In genomic region chr10:121152033-121152432, GRCh38 we compare ENCODE assay signal across 17 cellular contexts.
A peak's percentile ranks its signal among the peaks of the same experiment; 100 is the strongest.
DNase-seq lines count a peak whose midpoint lies in the region; ATAC-seq, FAIRE-seq and TF ChIP-seq lines count a peak whose summit lies in the region.
"Had no signal": no experiment of that assay in that cellular context is flagged by ENCODE, and none has a peak within 500 bp of the region (broad histone marks: within the 10 kb centered on the region; RNA-seq: fewer than 3 reads in every experiment).

No MANE protein-coding gene starts in this region.

- no peaks in the 10 kb centered on the region for H3K36me3 Mint-ChIP-seq in effector memory CD8-positive, alpha-beta T cell (ENCODE audit: insufficient read depth)
- H3K36me3 Mint-ChIP-seq: CD8-positive, alpha-beta T cell; IgD-negative memory B cell had no signal

- peaks cover 0 to 7% (median 2%) of the 10 kb centered on the region in 4 experiments; a peak in 2 of 7 replicates for H3K4me1 ChIP-seq in H1 (replicated peaks in 1 of 4; ENCODE audit: control insufficient read depth in 3 of 4, insufficient read depth in 4 of 4, low read length in 3 of 4)
- H3K4me1 ChIP-seq in iPS DF 6.9 (ENCODE audit: control insufficient read depth, insufficient read depth, low read length) = no peaks in the 10 kb centered on the region

- POLR2A ChIA-PET in H1 (lab: Charles Lee; ENCODE audit: partially characterized antibody) = no interaction called here

- H3K36me3 ChIP-seq in H7 (replicated peaks; ENCODE audit: control insufficient read depth, insufficient read depth, low read length) (no peaks in the 10 kb centered on the region), H1 (ENCODE audit: control insufficient read depth in 2 of 4, insufficient read depth in 4 of 4, low read length in 3 of 4) (no peaks in the 10 kb centered on the region; a peak in 1 of 8 replicates), iPS DF 6.9 (ENCODE audit: control insufficient read depth, insufficient read depth, low read length) (no peaks in the 10 kb centered on the region)
- H3K36me3 ChIP-seq: BLaER1 treated with 17β-estradiol and CSF1 and Interleukin-3, amounts not matched to agents 10 nM and 100 nM had no signal

- TF ChIP-seq EP300 in H1 (IDR thresholded peaks at IDR 0.05; ENCODE audit: borderline replicate concordance in 1 of 2, low read depth in 2 of 2, low read length in 2 of 2) = no peak

- no peak overlapping the region for H2AFZ ChIP-seq in H1 (ENCODE audit: low read length)

- H3K27ac Mint-ChIP-seq in effector memory CD8-positive, alpha-beta T cell = no peak overlapping the region
- H3K27ac Mint-ChIP-seq: B cell; CD8-positive, alpha-beta T cell; IgD-negative memory B cell had no signal

- peak; percentile 74 for FAIRE-seq in H1 (lab: Jason Lieb, UNC)
- no peak for FAIRE-seq in GM12891 (lab: Jason Lieb, UNC)
- FAIRE-seq: GM12878, GM19239, H54, HepG2, HTR-8/SVneo had no signal

- no peak overlapping the region for H3K9ac ChIP-seq in H1 (replicated peaks in 1 of 4; ENCODE audit: extremely low read depth in 1 of 4, low read depth in 3 of 4, low read length in 3 of 4)
- H3K9ac ChIP-seq: BLaER1 treated with 17β-estradiol and CSF1 and Interleukin-3, amounts not matched to agents 10 nM and 100 nM had no signal

- H3K79me1 ChIP-seq in H1 (ENCODE audit: low read depth, low read length) = no peaks in the 10 kb centered on the region

- peaks cover 0 to 23% of the 10 kb centered on the region in 2 donors for H3K27me3 Mint-ChIP-seq in effector memory CD8-positive, alpha-beta T cell

- H3K79me2 ChIP-seq in H1 (ENCODE audit: control insufficient read depth in 1 of 2, insufficient read depth in 2 of 2, low read length in 2 of 2) = no peaks in the 10 kb centered on the region

- H2BK20ac ChIP-seq in H1 (ENCODE audit: low read length) = no peak overlapping the region

- TF ChIP-seq POLR2A in H1 (IDR thresholded peaks at IDR 0.05; ENCODE audit: control extremely low read depth in 1 of 2, low read depth in 2 of 2, low read length in 2 of 2) = no peak
- no peak for TF ChIP-seq POLR2A in GM12891 (IDR thresholded peaks at IDR 0.05; ENCODE audit: low read depth, low read length)

- H2BK12ac ChIP-seq in H1 (ENCODE audit: low read depth, low read length) = no peak overlapping the region

- H3K4me1 Mint-ChIP-seq in effector memory CD8-positive, alpha-beta T cell (ENCODE audit: low read depth in 2 of 2) = no peaks in the 10 kb centered on the region
- H3K4me1 Mint-ChIP-seq: B cell, IgD-negative memory B cell had no signal

- no peak overlapping the region for H2BK120ac ChIP-seq in H1 (replicated peaks; ENCODE audit: low read depth, low read length)

- H3K14ac ChIP-seq in H1 (ENCODE audit: insufficient read length) = no peak overlapping the region

- H4K5ac ChIP-seq in H1 (ENCODE audit: insufficient read length, low read depth, low read length) = no peak overlapping the region

- H3K23ac ChIP-seq in H1 (ENCODE audit: insufficient read length) = no peak overlapping the region

- H4K91ac ChIP-seq in H1 (replicated peaks; ENCODE audit: insufficient read length, low read length) = no peak overlapping the region

- H3K4me3 ChIP-seq in H7 (ENCODE audit: insufficient read depth, low read depth, low read length) (no peak overlapping the region), H1 (ENCODE audit: extremely low read depth in 1 of 4, insufficient read depth in 2 of 4, low read depth in 3 of 4, low read length in 4 of 4) (no peak overlapping the region), iPS DF 6.9 (ENCODE audit: low read length) (no peak overlapping the region)
- H3K4me3 ChIP-seq: BLaER1 treated with 17β-estradiol and CSF1 and Interleukin-3, amounts not matched to agents 10 nM and 100 nM; GM12878 had no signal

- H2BK15ac ChIP-seq in H1 (ENCODE audit: low read length) = no peak overlapping the region

- H3K4me3 Mint-ChIP-seq in effector memory CD8-positive, alpha-beta T cell = no peak overlapping the region
- H3K4me3 Mint-ChIP-seq: B cell; CD8-positive, alpha-beta T cell; IgD-negative memory B cell had no signal

- CTCF ChIA-PET in H1 (lab: Charles Lee; ENCODE audit: partially characterized antibody) = interaction anchor here (0.7 kb wide), 1 partner anchor 115 kb away, joined by 3 read pairs; no protein-coding TSS in a partner anchor

- WGBS in H1 (ENCODE audit: extremely low coverage in 1 of 2, insufficient coverage in 1 of 2, insufficient read length in 1 of 2, insufficient replicate concordance in 2 of 2, low coverage in 1 of 2, low lambda C conversion rate in 2 of 2, missing lambda C conversion rate in 1 of 2), 2 experiments = 48% methylated on average over 2 of the region's 2 CpGs; no CpG with 5 or more reads in 1 of the 2 experiments
- no CpG with 5 or more reads among the region's 2 CpGs for WGBS in iPS DF 6.9 (ENCODE audit: insufficient coverage, insufficient read length)

- no peak for ATAC-seq in effector memory CD8-positive, alpha-beta T cell (replicated peaks)
- ATAC-seq: CD8-positive, alpha-beta T cell; GM12878; HepG2 had no signal

- peak; percentile 18 for DNase-seq in H7
- DNase-seq in H1 (ENCODE audit: low read depth in 1 of 2, low spot score in 2 of 2) = peak in 1 of 2 experiments; percentile 3
- DNase-seq in iPS DF 6.9 (ENCODE audit: low read depth, low spot score) = peak; percentile 7
- DNase-seq in GM12891 (ENCODE audit: insufficient read length, low spot score) = no peak
- DNase-seq in effector memory CD8-positive, alpha-beta T cell = no peak
- DNase-seq in kidney glomerular epithelial cell (lab: John Stamatoyannopoulos, UW) = no peak
- DNase-seq: Calu3; CD8-positive, alpha-beta T cell; DMS79 treated with DMSO at 0.1 percent for 48 hours had no signal

- no peak overlapping the region for H2BK5ac ChIP-seq in H1 (ENCODE audit: low read depth, low read length)

- no peak overlapping the region for H2AK5ac ChIP-seq in H1 (ENCODE audit: low read depth, low read length)

- H3K4ac ChIP-seq in H1 (replicated peaks; ENCODE audit: insufficient read length, low read depth, low read length) = no peak overlapping the region

- H3K4me2 ChIP-seq in H1 (ENCODE audit: insufficient read depth in 1 of 2, low read depth in 2 of 2, low read length in 2 of 2) = no peak overlapping the region
- H3K4me2 ChIP-seq: BLaER1 treated with 17β-estradiol and CSF1 and Interleukin-3, amounts not matched to agents 10 nM and 100 nM had no signal

- H3K27me3 ChIP-seq in H7 (ENCODE audit: control insufficient read depth, insufficient read depth, low read length) (no peaks in the 10 kb centered on the region), H1 (replicated peaks in 1 of 4; ENCODE audit: control insufficient read depth in 3 of 4, extremely low read depth in 1 of 4, insufficient read depth in 3 of 4, low read length in 3 of 4) (no peaks in the 10 kb centered on the region), iPS DF 6.9 (ENCODE audit: control insufficient read depth, insufficient read depth, low read length) (no peaks in the 10 kb centered on the region)
- H3K27me3 ChIP-seq: BLaER1 treated with 17β-estradiol and CSF1 and Interleukin-3, amounts not matched to agents 10 nM and 100 nM had no signal

- peaks cover 0 to 4% of the 10 kb centered on the region in 2 donors for H3K9me3 Mint-ChIP-seq in effector memory CD8-positive, alpha-beta T cell

- H3K9me3 ChIP-seq in H1 (ENCODE audit: insufficient read depth in 2 of 2, low read depth in 1 of 2, low read length in 1 of 2) (no peaks in the 10 kb centered on the region), iPS DF 6.9 (ENCODE audit: control insufficient read depth, insufficient read depth, low read length) (no peaks in the 10 kb centered on the region)

- H3K27ac ChIP-seq in H1 (ENCODE audit: low read depth, low read length) = no peak overlapping the region
- H3K27ac ChIP-seq in iPS DF 6.9 (ENCODE audit: low read length) = no peak overlapping the region
- H3K27ac ChIP-seq: BLaER1 treated with 17β-estradiol and CSF1 and Interleukin-3, amounts not matched to agents 10 nM and 100 nM had no signal

- no peak overlapping the region for H4K8ac ChIP-seq in H1 (ENCODE audit: extremely low read depth, insufficient read depth, low read length)

- no peak overlapping the region for H3K56ac ChIP-seq in H1 (replicated peaks; ENCODE audit: insufficient read length, low read depth, low read length)

- H3K18ac ChIP-seq in H1 (ENCODE audit: extremely low read depth, low read length) = no peak overlapping the region

- TF ChIP-seq RAD21 in H1 (IDR thresholded peaks at IDR 0.05 in 1 of 2, conservative IDR thresholded peaks at IDR 0.05 in 1 of 2; ENCODE audit: low read depth in 2 of 2, low read length in 2 of 2) = no peak

- no peak for TF ChIP-seq CTCF in H1 (IDR thresholded peaks at IDR 0.05; ENCODE audit: control extremely low read depth in 1 of 3, insufficient read depth in 1 of 3, low read depth in 1 of 3, low read length in 3 of 3)

- no peaks in the 10 kb centered on the region for H3K23me2 ChIP-seq in H1 (ENCODE audit: low read depth, low read length)

- no peaks in the 10 kb centered on the region for H4K20me1 ChIP-seq in H1 (replicated peaks in 1 of 2; ENCODE audit: control insufficient read depth in 1 of 2, insufficient read depth in 2 of 2, low read length in 2 of 2)
- H4K20me1 ChIP-seq: BLaER1 treated with 17β-estradiol and CSF1 and Interleukin-3, amounts not matched to agents 10 nM and 100 nM had no signal

TF ChIP-seq in H1, 55 proteins besides CTCF, POLR2A, EP300 and RAD21:
- TF ChIP-seq GABPA (IDR thresholded peaks at IDR 0.05; ENCODE audit: borderline replicate concordance, insufficient read depth, low read length) (no peak), SIX5 (IDR thresholded peaks at IDR 0.05; ENCODE audit: low read depth, low read length) (peak; percentile 44)

TF ChIP-seq in GM12891, 5 proteins besides CTCF, POLR2A, EP300 and RAD21:
- no peak for TF ChIP-seq POLR2AphosphoS5 (IDR thresholded peaks at IDR 0.05; ENCODE audit: low read depth, low read length)
- no peak for TF ChIP-seq PAX5 (IDR thresholded peaks at IDR 0.05; ENCODE audit: insufficient read depth, low read length, severe bottlenecking)
- no peak for TF ChIP-seq SPI1 (IDR thresholded peaks at IDR 0.05; ENCODE audit: low read depth, low read length)
- TF ChIP-seq TAF1 (IDR thresholded peaks at IDR 0.05; ENCODE audit: low read depth, low read length) = no peak
- TF ChIP-seq POU2F2 (IDR thresholded peaks at IDR 0.05; ENCODE audit: low read depth, low read length) = no peak

Comparison
In these comparisons a context has a peak if more than half of its experiments do, and no peak if none do; other contexts are left out.
1. DNase-seq: peak in H7 (single experiment) and iPS DF 6.9 (single experiment); none in GM12891 (single experiment), effector memory CD8-positive, alpha-beta T cell (0 of 3) and kidney glomerular epithelial cell (single experiment).